Comparison of ENCODE assay signal across 1 cellular context in genomic region chr16:88936008-88936912, GRCh38.
TF ChIP-seq lines count a peak whose summit lies in the region.

No MANE protein-coding gene starts in this region.

TF ChIP-seq in K562, 482 proteins besides CTCF, POLR2A, EP300 and RAD21 (continued from another document):
- TF ChIP-seq RBM22 (IDR thresholded peaks at IDR 0.05; ENCODE audit: low read depth, low read length, poor library complexity, severe bottlenecking): peak; percentile 62
- no peak for TF ChIP-seq YY1 (IDR thresholded peaks at IDR 0.05; ENCODE audit: borderline replicate concordance in 1 of 3, control insufficient read depth in 1 of 3, extremely low read depth in 1 of 3, insufficient read depth in 3 of 3, insufficient read length in 1 of 3, insufficient replicate concordance in 2 of 3, low read depth in 1 of 3, low read length in 2 of 3)
- TF ChIP-seq KLF1 (tag; IDR thresholded peaks at IDR 0.05): no peak
- TF ChIP-seq CEBPG (CRISPR knock-in tag; IDR thresholded peaks at IDR 0.05): no peak
- TF ChIP-seq CEBPG (tag; conservative IDR thresholded peaks at IDR 0.05 in 1 of 2, IDR thresholded peaks at IDR 0.05 in 1 of 2): no peak
- TF ChIP-seq POLR2G (IDR thresholded peaks at IDR 0.05; ENCODE audit: low read depth, low read length): peak; percentile 63
- TF ChIP-seq JUN (IDR thresholded peaks at IDR 0.05; ENCODE audit: borderline replicate concordance, low read depth, low read length): no peak
- no peak for TF ChIP-seq JUN (CRISPR knock-in tag; IDR thresholded peaks at IDR 0.05; ENCODE audit: borderline replicate concordance)
- no peak for TF ChIP-seq POLR3A (IDR thresholded peaks at IDR 0.05; ENCODE audit: borderline replicate concordance, extremely low read depth, insufficient read depth, insufficient read length)
